Comparison of ENCODE assay signal across 26 cellular contexts in the genomic region with DNA sequence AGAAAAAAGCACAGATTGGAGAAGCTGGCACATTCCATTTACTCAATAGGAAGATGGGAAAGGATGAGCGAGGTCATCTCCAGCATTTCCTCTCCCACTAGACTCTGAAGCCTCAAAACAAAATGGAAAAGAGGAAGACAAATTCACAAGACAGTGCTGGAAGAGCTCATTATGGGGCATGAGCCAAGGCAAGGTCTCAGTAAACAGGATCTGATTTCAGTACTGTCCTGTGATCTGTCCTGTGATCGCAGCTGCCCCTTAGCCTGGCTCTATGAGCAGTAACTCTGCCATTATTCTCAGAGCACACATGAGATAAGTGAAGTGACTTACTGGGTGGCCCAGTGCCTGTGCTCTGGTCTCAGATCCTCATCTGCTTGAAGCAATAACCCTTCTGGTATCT.
DNase-seq lines count a peak whose midpoint lies in the region; ATAC-seq, FAIRE-seq and TF ChIP-seq lines count a peak whose summit lies in the region.
"Had no signal": no experiment of that assay in that cellular context is flagged by ENCODE, and none has a peak within 500 bp of the region (broad histone marks: within the 10 kb centered on the region; RNA-seq: fewer than 3 reads in every experiment).

No MANE protein-coding gene starts in this region.

- no peaks in the 10 kb centered on the region for H3K4me1 ChIP-seq in gastroesophageal sphincter
- peaks cover 59% of the 10 kb centered on the region for H3K4me1 ChIP-seq in psoas muscle
- H3K4me1 ChIP-seq: HAP-1, SJSA1 had no signal

- H3K27me3 ChIP-seq in gastroesophageal sphincter (no peaks in the 10 kb centered on the region), psoas muscle (ENCODE audit: insufficient read depth in 3 of 3, low read length in 2 of 3) (no peaks in the 10 kb centered on the region)
- H3K27me3 ChIP-seq: SJSA1, tibial artery had no signal

- DNase-seq in EH (ENCODE audit: low read depth) (peak; percentile 23), NCI-H2196 treated with DMSO at 0.1 percent for 48 hours (lab: John Stamatoyannopoulos, UW; ENCODE audit: unreplicated experiment) (peak; percentile 10), psoas muscle (peak in 1 of 2 donors; percentile 26), D721Med (ENCODE audit: insufficient read length, low spot score) (no peak)
- no peak for DNase-seq in activated T-cell treated with anti-CD3 and anti-CD28 coated beads, Interleukin-2, amount 50 U/mL, for 1 hour
- DNase-seq: activated CD4-positive, alpha-beta T cell treated with anti-CD3 and anti-CD28 coated beads for 48 hours; activated naive CD4-positive, alpha-beta T cell; activated T-cell treated with anti-CD3 and anti-CD28 coated beads, Interleukin-2, amount 50 U/mL, for 4 hours; dermis blood vessel endothelial cell; EL; midbrain; NCI-H1092; NCI-H510A; NK-92 treated with Interleukin-12 subunit alpha and Interleukin-12 subunit beta, amount 100 ng/mL, for 24 hours; stimulated activated CD4-positive, alpha-beta T cell treated with anti-CD3 and anti-CD28 coated beads, Interleukin-4, amount 100 ng/mL, for 4 hours; stimulated activated naive CD8-positive, alpha-beta T cell treated with anti-CD3 and anti-CD28 coated beads, Interleukin-15, Interleukin-2, amounts not matched to agents 100 U/mL and 50 U/mL, for 24 hours; T-helper 17 cell had no signal

- H3K9me3 ChIP-seq in gastroesophageal sphincter (no peaks in the 10 kb centered on the region), psoas muscle (no peaks in the 10 kb centered on the region)
- H3K9me3 ChIP-seq: HAP-1, SJSA1, tibial artery had no signal

- FAIRE-seq in D721Med (lab: Jason Lieb, UNC), result no peak

- TF ChIP-seq CTCF in gastroesophageal sphincter (IDR thresholded peaks at IDR 0.05) (no peak), psoas muscle (IDR thresholded peaks at IDR 0.05) (no peak), D721Med (IDR thresholded peaks at IDR 0.05; ENCODE audit: insufficient read depth, missing control alignments) (no peak)

- no peak for TF ChIP-seq POLR2A in gastroesophageal sphincter (IDR thresholded peaks at IDR 0.05)

- H3K27ac ChIP-seq in gastroesophageal sphincter, result peak overlapping the region in 1 of 4 donors; percentile 31
- H3K27ac ChIP-seq in psoas muscle, result peak overlapping the region; percentile 87
- H3K27ac ChIP-seq: C4-2B, HL-60, SJSA1, tibial artery had no signal

- 85 to 100% methylated on average over 1 to 2 of the region's 2 CpGs for WGBS in gastroesophageal sphincter (ENCODE audit: low coverage in 1 of 2), 2 donors
- 56 to 63% (median 59%) methylated on average over 2 of the region's 2 CpGs for WGBS in psoas muscle, 3 donors

- ATAC-seq in gastroesophageal sphincter (peak; percentile 51), psoas muscle (peak; percentile 74 to 82 (median 76)), SK-N-SH treated with all-trans-retinoic acid at 6 μM for 48 hours (no peak), HG02981 (IDR thresholded peaks at IDR 0.05; ENCODE audit: unreplicated experiment) (no peak)
- ATAC-seq: activated T-cell treated with anti-CD3 and anti-CD28 coated beads, Interleukin-2, amount 50 U/mL, for 4 hours; natural killer cell treated with Interleukin-12 subunit alpha and Interleukin-12 subunit beta and Interleukin-15 and Interleukin-18, amount 100 ng/mL, for 72 hours; stimulated activated naive CD8-positive, alpha-beta T cell treated with anti-CD3 and anti-CD28 coated beads, Interleukin-15, Interleukin-2, amounts not matched to agents 100 U/mL and 50 U/mL, for 24 hours; T-helper 17 cell had no signal

- intact Hi-C loops in psoas muscle (cut with DNase I), result no loop called here

- H3K4me3 ChIP-seq in gastroesophageal sphincter (no peak overlapping the region), psoas muscle (peak overlapping the region; percentile 58)
- H3K4me3 ChIP-seq: HAP-1, SJSA1, tibial artery had no signal

- H3K36me3 ChIP-seq in gastroesophageal sphincter (peaks cover 0 to 99% of the 10 kb centered on the region in 2 donors), psoas muscle (ENCODE audit: insufficient read depth in 1 of 2, low read depth in 1 of 2) (peaks cover 0 to 28% of the 10 kb centered on the region in 2 donors)

- no peak for TF ChIP-seq EP300 in gastroesophageal sphincter (IDR thresholded peaks at IDR 0.05)

TF ChIP-seq in SK-N-SH treated with all-trans-retinoic acid at 6 μM for 48 hours, 23 proteins besides CTCF, POLR2A, EP300 and RAD21:
- TF ChIP-seq BACH2 (CRISPR knock-in tag; IDR thresholded peaks at IDR 0.05; ENCODE audit: borderline replicate concordance) (no peak), ZNF70 (CRISPR knock-in tag; IDR thresholded peaks at IDR 0.05) (no peak), RARB (CRISPR knock-in tag; IDR thresholded peaks at IDR 0.05) (no peak), ARNTL (CRISPR knock-in tag; IDR thresholded peaks at IDR 0.05; ENCODE audit: borderline replicate concordance, low read depth) (no peak), ZNF565 (CRISPR knock-in tag; conservative IDR thresholded peaks at IDR 0.05; ENCODE audit: low read depth) (no peak)
- TF ChIP-seq, protein P1, sequence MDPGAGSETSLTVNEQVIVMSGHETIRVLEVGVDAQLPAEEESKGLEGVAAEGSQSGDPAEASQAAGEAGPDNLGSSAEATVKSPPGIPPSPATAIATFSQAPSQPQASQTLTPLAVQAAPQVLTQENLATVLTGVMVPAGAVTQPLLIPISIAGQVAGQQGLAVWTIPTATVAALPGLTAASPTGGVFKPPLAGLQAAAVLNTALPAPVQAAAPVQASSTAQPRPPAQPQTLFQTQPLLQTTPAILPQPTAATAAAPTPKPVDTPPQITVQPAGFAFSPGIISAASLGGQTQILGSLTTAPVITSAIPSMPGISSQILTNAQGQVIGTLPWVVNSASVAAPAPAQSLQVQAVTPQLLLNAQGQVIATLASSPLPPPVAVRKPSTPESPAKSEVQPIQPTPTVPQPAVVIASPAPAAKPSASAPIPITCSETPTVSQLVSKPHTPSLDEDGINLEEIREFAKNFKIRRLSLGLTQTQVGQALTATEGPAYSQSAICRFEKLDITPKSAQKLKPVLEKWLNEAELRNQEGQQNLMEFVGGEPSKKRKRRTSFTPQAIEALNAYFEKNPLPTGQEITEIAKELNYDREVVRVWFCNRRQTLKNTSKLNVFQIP (CRISPR knock-in tag; IDR thresholded peaks at IDR 0.05; ENCODE audit: borderline replicate concordance, low read depth), result no peak

Comparison
In these comparisons a context has a peak if more than half of its experiments do, and no peak if none do; other contexts are left out.
1. DNase-seq: peak in EH (single experiment) and NCI-H2196 treated with DMSO at 0.1 percent for 48 hours (single experiment); none in activated T-cell treated with anti-CD3 and anti-CD28 coated beads, Interleukin-2, amount 50 U/mL, for 1 hour (single experiment) and D721Med (single experiment).
2. ATAC-seq: peak in gastroesophageal sphincter (single experiment) and psoas muscle (4 of 4); none in SK-N-SH treated with all-trans-retinoic acid at 6 μM for 48 hours (single experiment) and HG02981 (single experiment).